ENCODE assay signal across 18 cellular contexts in the genomic region with DNA sequence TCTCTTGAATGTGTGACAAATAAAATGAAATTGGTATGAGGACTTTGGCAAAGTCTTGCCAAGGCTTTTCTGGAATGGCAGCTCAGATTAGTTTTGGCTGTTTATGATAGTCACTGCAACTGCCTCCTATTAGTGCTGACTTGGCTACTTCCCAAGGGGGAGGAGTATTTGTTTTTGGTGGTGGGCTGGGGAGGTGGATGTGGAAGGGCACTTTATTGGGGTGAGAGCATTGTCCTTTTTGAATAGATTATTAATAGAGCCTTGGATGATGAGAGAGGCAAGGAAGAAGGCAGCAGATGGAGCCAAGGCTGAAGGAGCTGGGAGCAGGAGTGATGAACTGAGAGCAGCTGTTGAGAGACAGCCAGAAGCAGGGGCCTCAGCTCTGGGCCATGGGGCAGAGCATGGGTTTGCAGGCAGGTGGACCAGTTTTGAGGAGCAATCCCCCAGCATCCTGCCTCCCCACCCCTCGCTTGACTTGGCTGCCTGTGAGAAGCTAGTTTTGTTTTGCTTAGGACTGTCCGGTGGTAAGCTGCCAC. TPM values are rescaled to one million over a fixed set of nuclear protein-coding genes. Genes with fewer than 3 reads are reported as not detected.
DNase-seq lines count a peak whose midpoint lies in the region; ATAC-seq and TF ChIP-seq lines count a peak whose summit lies in the region.
"Had no signal": no experiment of that assay in that cellular context is flagged by ENCODE, and none has a peak within 500 bp of the region (broad histone marks: within the 10 kb centered on the region; RNA-seq: fewer than 3 reads in every experiment).

No MANE protein-coding gene starts in this region.

- no peak overlapping the region for H3K4me3 Mint-ChIP-seq in activated T-cell treated with anti-CD3 and anti-CD28 coated beads, Interleukin-2, amount 50 U/mL, for 72 hours
- H3K4me3 Mint-ChIP-seq in activated T-cell treated with anti-CD3 and anti-CD28 coated beads, Interleukin-2, amount 50 U/mL, for 4 hours: no peak overlapping the region
- H3K4me3 Mint-ChIP-seq: activated naive CD8-positive, alpha-beta T cell; CD8-positive, alpha-beta T cell; central memory CD8-positive, alpha-beta T cell had no signal

- peak overlapping the region; percentile 11 for H4K91ac ChIP-seq in mesenchymal stem cell (ENCODE audit: low read length)

- no peak for DNase-seq in activated T-cell treated with anti-CD3 and anti-CD28 coated beads, Interleukin-2, amount 50 U/mL, for 72 hours
- DNase-seq in activated T-cell treated with anti-CD3 and anti-CD28 coated beads, Interleukin-2, amount 50 U/mL, for 4 hours: no peak
- no peak for DNase-seq in body of pancreas
- DNase-seq in mesenchymal stem cell: no peak
- DNase-seq in thoracic aorta (ENCODE audit: low spot score): no peak
- no peak for DNase-seq in NCI-H2196 (lab: John Stamatoyannopoulos, UW; ENCODE audit: unreplicated experiment)
- no peak for DNase-seq in superior temporal gyrus (ENCODE audit: extremely low spot score)
- DNase-seq in activated CD4-positive, alpha-beta T cell treated with anti-CD3 and anti-CD28 coated beads for 48 hours: no peak
- DNase-seq: activated CD4-positive, CD25-positive, alpha-beta regulatory T cell treated with anti-CD3 and anti-CD28 coated beads, Interleukin-2, amount 50 U/mL, for 72 hours; activated CD8-positive, alpha-beta memory T cell treated with anti-CD3 and anti-CD28 coated beads, Interleukin-2, amount 50 U/mL, for 48 hours; CD8-positive, alpha-beta T cell; NCI-H187 treated with DMSO at 0.1 percent for 48 hours; NCI-H774; occipital lobe; stimulated activated naive CD8-positive, alpha-beta T cell treated with anti-CD3 and anti-CD28 coated beads, Interleukin-15, Interleukin-2, amounts not matched to agents 100 U/mL and 50 U/mL, for 24 hours had no signal

- no peak overlapping the region for H3K4me2 ChIP-seq in mesenchymal stem cell (ENCODE audit: low read length, poor library complexity, severe bottlenecking)

- H3K9ac ChIP-seq in mesenchymal stem cell (ENCODE audit: low read length): no peak overlapping the region

- H3K9me3 ChIP-seq in body of pancreas (no peaks in the 10 kb centered on the region), mesenchymal stem cell (ENCODE audit: control insufficient read depth, low read length) (no peaks in the 10 kb centered on the region), thoracic aorta (no peaks in the 10 kb centered on the region)
- H3K9me3 ChIP-seq: MG63 had no signal

- no peak overlapping the region for H2BK5ac ChIP-seq in mesenchymal stem cell (ENCODE audit: low read depth, low read length, poor library complexity, severe bottlenecking)

- H4K8ac ChIP-seq in mesenchymal stem cell (ENCODE audit: low read length): no peak overlapping the region

- peak overlapping the region in 1 of 2 experiments; percentile 45 for H3K14ac ChIP-seq in mesenchymal stem cell (ENCODE audit: low read length in 2 of 2)

- peak overlapping the region; percentile 20 for H3K27ac Mint-ChIP-seq in activated T-cell treated with anti-CD3 and anti-CD28 coated beads, Interleukin-2, amount 50 U/mL, for 72 hours
- H3K27ac Mint-ChIP-seq: activated naive CD8-positive, alpha-beta T cell; CD8-positive, alpha-beta T cell had no signal

- H3K23ac ChIP-seq in mesenchymal stem cell (ENCODE audit: low read length in 2 of 2): peak overlapping the region in 1 of 2 experiments; percentile 17

- peak overlapping the region; percentile 39 for H2AK5ac ChIP-seq in mesenchymal stem cell (ENCODE audit: low read length, severe bottlenecking)

- peak overlapping the region; percentile 26 for H2BK15ac ChIP-seq in mesenchymal stem cell (ENCODE audit: low read depth, poor library complexity, severe bottlenecking)

- H3K36me3 ChIP-seq in body of pancreas (replicated peaks in 1 of 2; ENCODE audit: insufficient read depth in 1 of 2, low read depth in 2 of 2) (peaks cover 0 to 2% of the 10 kb centered on the region in 2 donors), mesenchymal stem cell (ENCODE audit: control insufficient read depth in 1 of 2, insufficient read depth in 2 of 2, low read depth in 1 of 2, low read length in 2 of 2) (no peaks in the 10 kb centered on the region), thoracic aorta (peaks cover under 1% of the 10 kb centered on the region)
- H3K36me3 ChIP-seq: MG63 had no signal

- peak overlapping the region in 1 of 2 experiments; percentile 45 for H3K18ac ChIP-seq in mesenchymal stem cell (ENCODE audit: low read depth in 1 of 2, low read length in 2 of 2)

- no peak for TF ChIP-seq CTCF in body of pancreas (IDR thresholded peaks at IDR 0.05)
- no peak for TF ChIP-seq CTCF in thoracic aorta (IDR thresholded peaks at IDR 0.05)

- H3K79me1 ChIP-seq in mesenchymal stem cell (replicated peaks; ENCODE audit: low read length, poor library complexity, severe bottlenecking): no peaks in the 10 kb centered on the region

- H3K4ac ChIP-seq in mesenchymal stem cell (ENCODE audit: low read depth in 1 of 2, low read length in 2 of 2): peak overlapping the region in 1 of 2 experiments; percentile 37

- H3K27me3 Mint-ChIP-seq in activated T-cell treated with anti-CD3 and anti-CD28 coated beads, Interleukin-2, amount 50 U/mL, for 72 hours (ENCODE audit: low read depth): no peaks in the 10 kb centered on the region
- H3K27me3 Mint-ChIP-seq in activated T-cell treated with anti-CD3 and anti-CD28 coated beads, Interleukin-2, amount 50 U/mL, for 4 hours (ENCODE audit: low read depth): no peaks in the 10 kb centered on the region
- H3K27me3 Mint-ChIP-seq: activated naive CD8-positive, alpha-beta T cell; central memory CD8-positive, alpha-beta T cell had no signal

- no peak for ATAC-seq in activated T-cell treated with anti-CD3 and anti-CD28 coated beads, Interleukin-2, amount 50 U/mL, for 72 hours (replicated peaks in 1 of 2)
- ATAC-seq in activated T-cell treated with anti-CD3 and anti-CD28 coated beads, Interleukin-2, amount 50 U/mL, for 4 hours: no peak
- no peak for ATAC-seq in body of pancreas
- no peak for ATAC-seq in thoracic aorta (ENCODE audit: insufficient number of reproducible peaks, low FRiP score, low read depth)
- ATAC-seq: CD8-positive, alpha-beta T cell; stimulated activated naive CD8-positive, alpha-beta T cell treated with anti-CD3 and anti-CD28 coated beads, Interleukin-15, Interleukin-2, amounts not matched to agents 100 U/mL and 50 U/mL, for 24 hours had no signal

- H2BK12ac ChIP-seq in mesenchymal stem cell (ENCODE audit: low read length in 2 of 2): no peak overlapping the region

- 92 to 100% methylated on average over 2 of the region's 2 CpGs for WGBS in body of pancreas, 2 donors
- 98% methylated on average over 2 of the region's 2 CpGs for WGBS in mesenchymal stem cell

- H3K4me1 Mint-ChIP-seq in activated T-cell treated with anti-CD3 and anti-CD28 coated beads, Interleukin-2, amount 50 U/mL, for 72 hours (ENCODE audit: low read depth): peaks cover 5% of the 10 kb centered on the region
- H3K4me1 Mint-ChIP-seq in activated T-cell treated with anti-CD3 and anti-CD28 coated beads, Interleukin-2, amount 50 U/mL, for 4 hours (ENCODE audit: low read depth): no peaks in the 10 kb centered on the region

- H3K27me3 ChIP-seq in body of pancreas (no peaks in the 10 kb centered on the region), mesenchymal stem cell (ENCODE audit: control insufficient read depth in 1 of 2, insufficient read depth in 1 of 2, low read length in 2 of 2) (peaks cover 0 to 13% of the 10 kb centered on the region in 2 experiments), thoracic aorta (replicated peaks; ENCODE audit: insufficient read depth) (no peaks in the 10 kb centered on the region)
- H3K27me3 ChIP-seq: MG63 had no signal

- H2AFZ ChIP-seq in mesenchymal stem cell (ENCODE audit: low read depth, low read length): no peak overlapping the region

- intact Hi-C loops in body of pancreas (cut with DNase I): no loop called here

- H3K4me3 ChIP-seq in body of pancreas (no peak overlapping the region), mesenchymal stem cell (ENCODE audit: insufficient read depth in 1 of 2, low read depth in 1 of 2, low read length in 2 of 2) (no peak overlapping the region), thoracic aorta (no peak overlapping the region)
- H3K4me3 ChIP-seq: MG63 had no signal

- H2BK120ac ChIP-seq in mesenchymal stem cell (ENCODE audit: low read depth, low read length): no peak overlapping the region

- H3K36me3 Mint-ChIP-seq in activated T-cell treated with anti-CD3 and anti-CD28 coated beads, Interleukin-2, amount 50 U/mL, for 72 hours (ENCODE audit: insufficient read depth in 2 of 2): no peaks in the 10 kb centered on the region
- H3K36me3 Mint-ChIP-seq in activated T-cell treated with anti-CD3 and anti-CD28 coated beads, Interleukin-2, amount 50 U/mL, for 4 hours (ENCODE audit: insufficient read depth): no peaks in the 10 kb centered on the region
- H3K36me3 Mint-ChIP-seq: activated naive CD8-positive, alpha-beta T cell; CD8-positive, alpha-beta T cell had no signal

- H3K9me3 Mint-ChIP-seq in activated T-cell treated with anti-CD3 and anti-CD28 coated beads, Interleukin-2, amount 50 U/mL, for 72 hours: no peaks in the 10 kb centered on the region
- no peaks in the 10 kb centered on the region for H3K9me3 Mint-ChIP-seq in activated T-cell treated with anti-CD3 and anti-CD28 coated beads, Interleukin-2, amount 50 U/mL, for 4 hours
- H3K9me3 Mint-ChIP-seq: CD8-positive, alpha-beta T cell; central memory CD8-positive, alpha-beta T cell had no signal

- no peak for TF ChIP-seq POLR2A in body of pancreas (IDR thresholded peaks at IDR 0.05)

- peaks cover 16% of the 10 kb centered on the region for H3K4me1 ChIP-seq in body of pancreas
- peaks cover 10% of the 10 kb centered on the region for H3K4me1 ChIP-seq in mesenchymal stem cell (ENCODE audit: control insufficient read depth, insufficient read depth, low read depth, low read length)
- peaks cover 36 to 71% of the 10 kb centered on the region in 2 donors for H3K4me1 ChIP-seq in thoracic aorta (ENCODE audit: control insufficient read depth in 1 of 2, low read depth in 2 of 2)

- H3K27ac ChIP-seq in body of pancreas (peak overlapping the region in 3 of 4 donors; percentile 32 to 56 (median 38)), mesenchymal stem cell (ENCODE audit: low read length, poor library complexity, severe bottlenecking) (no peak overlapping the region), thoracic aorta (peak overlapping the region; percentile 64 to 88)

RNA-seq across cellular contexts. Expression of a gene that starts 29.6 kb away (rescaled TPM):
- total RNA-seq in activated T-cell treated with anti-CD3 and anti-CD28 coated beads, Interleukin-2, amount 50 U/mL, for 72 hours: 10 to 100 TPM; 36.5 to 48.2 TPM
- 10 to 100 TPM; 51.4 to 65.9 (median 63.5) TPM for total RNA-seq in activated T-cell treated with anti-CD3 and anti-CD28 coated beads, Interleukin-2, amount 50 U/mL, for 4 hours
- total RNA-seq in body of pancreas (10 to 100 TPM; 25.7 to 96.9 TPM), thoracic aorta (100 to 1,000 TPM; 170 to 202 TPM)
- 41.4 TPM for polyA plus RNA-seq in mesenchymal stem cell (2013, experiment 1 of 2)
- 42.1 TPM for polyA plus RNA-seq in mesenchymal stem cell (2013, experiment 2 of 2)
